In the genomic region with DNA sequence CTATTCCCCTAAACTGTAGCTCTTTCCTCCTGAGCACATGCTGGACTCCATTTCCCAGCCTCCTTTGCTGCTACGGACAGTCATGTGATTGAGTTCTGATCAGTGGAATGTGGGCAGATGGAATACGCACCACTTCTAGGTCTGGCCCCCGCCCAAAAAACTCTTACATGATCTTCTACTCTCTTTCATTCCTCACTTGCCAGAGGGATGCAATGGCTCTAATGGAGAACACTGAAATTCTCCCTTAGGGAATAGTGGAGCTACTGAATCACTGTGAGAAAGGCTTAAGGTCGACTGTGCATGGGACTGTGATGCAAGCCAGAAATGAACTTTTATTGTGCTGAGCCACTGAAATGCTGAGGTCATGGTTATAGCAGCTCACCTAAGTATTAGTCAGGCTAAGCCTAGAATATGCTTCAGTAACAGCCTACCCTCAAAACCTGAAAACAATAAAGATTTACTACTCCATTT, we compare ENCODE assay signal across 8 cellular contexts. TPM values are rescaled to one million over a fixed set of nuclear protein-coding genes. Genes with fewer than 3 reads are reported as not detected.
A peak's percentile ranks its signal among the peaks of the same experiment; 100 is the strongest.
DNase-seq lines count a peak whose midpoint lies in the region; ATAC-seq, FAIRE-seq and TF ChIP-seq lines count a peak whose summit lies in the region.

No MANE protein-coding gene starts in this region.

- POLR2A ChIA-PET in HCT116 (lab: Charles Lee): interaction anchor here (0.7 to 1.2 kb wide), 2 partner anchors 8 to 12 kb away, joined by 3 to 9 read pairs; no protein-coding TSS in a partner anchor

- H3K27me3 ChIP-seq in HCT116 (ENCODE audit: insufficient read depth, low read length): no peaks in the 10 kb centered on the region

- no peak for TF ChIP-seq POLR2A in HCT116 (IDR thresholded peaks at IDR 0.05; ENCODE audit: borderline replicate concordance, extremely low read depth, insufficient read depth, insufficient read length)

- H3K4me3 Mint-ChIP-seq in glutamatergic neuron (ENCODE audit: unreplicated experiment): peak overlapping the region; percentile 31

- peak overlapping the region; percentile 99 for H2AFZ ChIP-seq in HCT116 (ENCODE audit: low read depth, low read length, poor library complexity, severe bottlenecking)

- CTCF ChIA-PET in HCT116 (lab: Charles Lee): interaction anchor here (1.2 kb wide), 2 partner anchors 11 to 12 kb away, joined by 3 to 9 read pairs; no protein-coding TSS in a partner anchor

- no peak overlapping the region for H3K4me3 ChIP-seq in HCT116 (replicated peaks in 1 of 2; ENCODE audit: low read depth in 1 of 2, low read length in 2 of 2)

- TF ChIP-seq CTCF in HCT116 (IDR thresholded peaks at IDR 0.05 in 2 of 3, conservative IDR thresholded peaks at IDR 0.05 in 1 of 3; ENCODE audit: borderline replicate concordance in 1 of 3, insufficient read depth in 1 of 3, low read depth in 2 of 3, low read length in 2 of 3) (no peak), glutamatergic neuron (IDR thresholded peaks at IDR 0.05; ENCODE audit: partially characterized antibody, unreplicated experiment) (no peak)

- H3K27me3 Mint-ChIP-seq in glutamatergic neuron (ENCODE audit: unreplicated experiment): peaks cover 8% of the 10 kb centered on the region

- no peaks in the 10 kb centered on the region for H3K9me2 ChIP-seq in HCT116 (ENCODE audit: insufficient read depth)

- H3K36me3 Mint-ChIP-seq in glutamatergic neuron (ENCODE audit: unreplicated experiment): no peaks in the 10 kb centered on the region

- no peaks in the 10 kb centered on the region for H3K36me3 ChIP-seq in HCT116 (ENCODE audit: control insufficient read depth in 1 of 2, insufficient read depth in 2 of 2, low read length in 2 of 2)

- no peak for FAIRE-seq in RCC 7860 (lab: Jason Lieb, UNC)

- intact Hi-C loops in HCT116 (cut with micrococcal nuclease) (no loop called here), sciatic nerve (cut with DNase I) (no loop called here)

- no TSS peak for BruUV-seq in HCT116 (replicated peaks; lab: Mats Ljungman, UMichigan)

- TF ChIP-seq RAD21 in HCT116 (IDR thresholded peaks at IDR 0.05; ENCODE audit: low read depth): no peak

- ATAC-seq in HCT116: peak; percentile 85
- peak; percentile 89 for ATAC-seq in sciatic nerve
- ATAC-seq in GM21390 (IDR thresholded peaks at IDR 0.05; ENCODE audit: unreplicated experiment): no peak
- ATAC-seq in HG03442 (IDR thresholded peaks at IDR 0.05; ENCODE audit: unreplicated experiment): no peak

- H3K9me3 ChIP-seq in HCT116 (ENCODE audit: control insufficient read depth in 1 of 2, insufficient read depth in 1 of 2, low read depth in 1 of 2, low read length in 2 of 2): peaks cover 0 to 6% of the 10 kb centered on the region in 2 experiments; a peak in 1 of 4 replicates

- H4K20me1 ChIP-seq in HCT116 (ENCODE audit: insufficient read depth): no peaks in the 10 kb centered on the region

- H3K4me2 ChIP-seq in HCT116 (ENCODE audit: low read length): peak overlapping the region; percentile 60

- no peaks in the 10 kb centered on the region for H3K79me2 ChIP-seq in HCT116 (ENCODE audit: insufficient read depth, low read length)

- H3K27ac Mint-ChIP-seq in glutamatergic neuron (ENCODE audit: unreplicated experiment): peak overlapping the region; percentile 95

- H3K27ac ChIP-seq in HCT116 (ENCODE audit: low read depth, low read length): no peak overlapping the region

- DNase-seq in HCT116 (ENCODE audit: low read depth, low spot score) (peak; percentile 33), SK-N-DZ (ENCODE audit: low spot score) (peak; percentile 56), glutamatergic neuron (peak; percentile 26), sciatic nerve (ENCODE audit: low spot score) (peak; percentile 66), RCC 7860 (ENCODE audit: low spot score) (no peak), cortex of kidney (lab: John Stamatoyannopoulos, UW) (no peak)

- peaks cover 12 to 23% of the 10 kb centered on the region in 2 experiments; a peak in 3 of 4 replicates for H3K4me1 ChIP-seq in HCT116 (ENCODE audit: control insufficient read depth in 1 of 2, insufficient read depth in 2 of 2, low read length in 2 of 2)

- H3K9ac ChIP-seq in HCT116 (ENCODE audit: low read length): no peak overlapping the region

- peaks cover 17% of the 10 kb centered on the region for H3K4me1 Mint-ChIP-seq in glutamatergic neuron (ENCODE audit: low read depth, unreplicated experiment)

- peaks cover 2% of the 10 kb centered on the region for H3K9me3 Mint-ChIP-seq in glutamatergic neuron (ENCODE audit: unreplicated experiment)

- RAD21 ChIA-PET in HCT116 (lab: Charles Lee; ENCODE audit: low non-redundant PET in 1 of 2, low total read pairs in 2 of 2, uncharacterized antibody in 2 of 2, unreplicated experiment in 2 of 2): no interaction called here

TF ChIP-seq in HCT116, 20 proteins besides CTCF, POLR2A, EP300 and RAD21:
- TF ChIP-seq, protein P1, sequence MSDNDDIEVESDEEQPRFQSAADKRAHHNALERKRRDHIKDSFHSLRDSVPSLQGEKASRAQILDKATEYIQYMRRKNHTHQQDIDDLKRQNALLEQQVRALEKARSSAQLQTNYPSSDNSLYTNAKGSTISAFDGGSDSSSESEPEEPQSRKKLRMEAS (IDR thresholded peaks at IDR 0.05): no peak
- TF ChIP-seq JUND (IDR thresholded peaks at IDR 0.05) (no peak), EGR1 (IDR thresholded peaks at IDR 0.05; ENCODE audit: low read depth) (no peak), TCF7L2 (IDR thresholded peaks at IDR 0.05; ENCODE audit: borderline replicate concordance, extremely low read depth, insufficient read depth, insufficient read length) (no peak)

RNA-seq across cellular contexts. Expression of a gene that starts 13.0 kb away (rescaled TPM):
- total RNA-seq in HCT116 (2021; ENCODE audit: unreplicated experiment): 242 TPM
- 133 and 138 TPM in 2 replicates for polyA plus RNA-seq in HCT116 (2012)
- 184 and 226 TPM in 2 replicates for polyA plus RNA-seq in SK-N-DZ (2014; cell fraction: cytosol; rRNA removed)
- polyA plus RNA-seq in SK-N-DZ (2014; cell fraction: nucleus; rRNA removed): 101 and 110 TPM in 2 replicates
- 136 TPM for total RNA-seq in glutamatergic neuron (ENCODE audit: unreplicated experiment)
- total RNA-seq in sciatic nerve: 127 TPM

RNA-seq across cellular contexts. Expression of a gene that starts 30.5 kb away (rescaled TPM):
- total RNA-seq in HCT116 (2021; ENCODE audit: unreplicated experiment): 41.8 TPM
- 18.5 and 22.3 TPM in 2 replicates for polyA plus RNA-seq in HCT116 (2012)
- 68.5 and 111 TPM in 2 replicates for polyA plus RNA-seq in SK-N-DZ (2014; cell fraction: cytosol; rRNA removed)
- 163 and 164 TPM in 2 replicates for polyA plus RNA-seq in SK-N-DZ (2014; cell fraction: nucleus; rRNA removed)
- total RNA-seq in glutamatergic neuron (ENCODE audit: unreplicated experiment): 25.2 TPM
- 22.6 TPM for total RNA-seq in sciatic nerve

RNA-seq across cellular contexts. Expression of a gene that starts 37.9 kb away (rescaled TPM):
- total RNA-seq in HCT116 (2021; ENCODE audit: unreplicated experiment): 11.8 TPM
- 11.8 and 12.9 TPM in 2 replicates for polyA plus RNA-seq in HCT116 (2012)
- polyA plus RNA-seq in SK-N-DZ (2014; cell fraction: cytosol; rRNA removed): 6.5 and 10.1 TPM in 2 replicates
- polyA plus RNA-seq in SK-N-DZ (2014; cell fraction: nucleus; rRNA removed): 10.5 and 12.5 TPM in 2 replicates
- total RNA-seq in glutamatergic neuron (ENCODE audit: unreplicated experiment): 6.2 TPM
- 24.7 TPM for total RNA-seq in sciatic nerve

Comparison
In these comparisons a context has a peak if more than half of its experiments do, and no peak if none do; other contexts are left out.
1. ATAC-seq: peak in HCT116 (single experiment) and sciatic nerve (single experiment); none in GM21390 (single experiment) and HG03442 (single experiment).
2. DNase-seq: peak in HCT116 (single experiment), SK-N-DZ (single experiment), glutamatergic neuron (single experiment) and sciatic nerve (single experiment); none in RCC 7860 (single experiment) and cortex of kidney (single experiment).